8 cellular contexts compared by ENCODE assay signal in genomic region chr11:36492724-36493304, GRCh38. TPM values are rescaled to one million over a fixed set of nuclear protein-coding genes. Genes with fewer than 3 reads are reported as not detected.
DNase-seq lines count a peak whose midpoint lies in the region; ATAC-seq and TF ChIP-seq lines count a peak whose summit lies in the region.

No MANE protein-coding gene starts in this region.

- H3K36me3 ChIP-seq in body of pancreas (replicated peaks in 1 of 2; ENCODE audit: insufficient read depth in 1 of 2, low read depth in 2 of 2) (peaks cover 8 to 39% of the 10 kb centered on the region in 2 donors), testis (ENCODE audit: low read depth, missing control alignments) (no peaks in the 10 kb centered on the region)

- H3K4me1 ChIP-seq in body of pancreas, result no peaks in the 10 kb centered on the region
- H3K4me1 ChIP-seq in testis, result no peaks in the 10 kb centered on the region

- TF ChIP-seq CTCF in body of pancreas (IDR thresholded peaks at IDR 0.05) (peak; percentile 54 to 73 (median 64)), testis (IDR thresholded peaks at IDR 0.05) (peak; percentile 44 to 78 (median 58))

- H3K4me3 ChIP-seq in body of pancreas (no peak overlapping the region), testis (no peak overlapping the region)

- TF ChIP-seq POLR2A in body of pancreas (IDR thresholded peaks at IDR 0.05) (no peak), testis (IDR thresholded peaks at IDR 0.05) (no peak)

- H3K9me3 ChIP-seq in body of pancreas, result no peaks in the 10 kb centered on the region
- no peaks in the 10 kb centered on the region for H3K9me3 ChIP-seq in testis

- H3K27me3 ChIP-seq in body of pancreas (no peaks in the 10 kb centered on the region), testis (no peaks in the 10 kb centered on the region)

- intact Hi-C loops in body of pancreas (cut with DNase I), result no loop called here
- intact Hi-C loops in testis (cut with DNase I; ENCODE audit: low total_unique reads), result no loop called here

- DNase-seq in NCI-H1436 (lab: John Stamatoyannopoulos, UW) (peak; percentile 41), NCI-H1436 treated with DMSO at 0.1 percent for 48 hours (lab: John Stamatoyannopoulos, UW) (no peak), NCI-H774 (lab: John Stamatoyannopoulos, UW) (peak; percentile 19), body of pancreas (peak in 1 of 4 donors; percentile 34), iris pigment epithelial cell (ENCODE audit: low read depth) (peak; percentile 66), testis (no peak)

- peak; percentile 58 for ATAC-seq in HG02852 (IDR thresholded peaks at IDR 0.05; ENCODE audit: unreplicated experiment)
- peak; percentile 27 for ATAC-seq in body of pancreas
- ATAC-seq in GM21381 (IDR thresholded peaks at IDR 0.05; ENCODE audit: unreplicated experiment), result no peak

- H3K27ac ChIP-seq in body of pancreas (no peak overlapping the region), testis (no peak overlapping the region)

RNA-seq across cellular contexts. Expression of gene TRAF6, which starts 17.3 kb away (rescaled TPM):
- 1 to 10 TPM; 7.5 to 9.2 TPM for total RNA-seq in body of pancreas
- 10 to 100 TPM; 24.0 to 26.4 TPM for total RNA-seq in testis
- 18.8 TPM for polyA plus RNA-seq in testis (ENCODE audit: insufficient read depth, low read depth, low replicate concordance)

Comparison
In these comparisons a context has a peak if more than half of its experiments do, and no peak if none do; other contexts are left out.
1. DNase-seq: peak in NCI-H1436 (single experiment), NCI-H774 (single experiment) and iris pigment epithelial cell (single experiment); none in NCI-H1436 treated with DMSO at 0.1 percent for 48 hours (single experiment) and testis (single experiment).